ENCODE assay signal across 23 cellular contexts in the genomic region with DNA sequence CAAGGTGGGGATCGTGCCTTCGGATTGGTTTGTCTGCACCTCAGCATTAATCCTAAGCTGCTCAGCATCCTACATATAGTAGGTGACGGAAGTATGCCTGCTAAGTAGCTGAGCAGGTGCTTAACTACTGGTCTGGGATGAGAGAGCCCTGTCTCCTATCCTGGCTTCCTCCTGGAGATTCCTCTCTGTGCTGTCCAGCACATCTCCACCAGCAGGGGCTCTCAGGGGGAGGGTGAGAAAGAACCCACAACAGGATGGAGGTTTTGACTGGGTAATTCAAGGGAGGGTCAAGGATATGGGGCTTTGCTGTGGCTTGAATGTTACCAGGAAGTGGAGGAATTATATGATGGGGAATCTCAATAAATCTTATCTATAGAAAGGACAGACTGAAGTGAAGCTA. TPM values are rescaled to one million over a fixed set of nuclear protein-coding genes. Genes with fewer than 3 reads are reported as not detected.
DNase-seq lines count a peak whose midpoint lies in the region; ATAC-seq and TF ChIP-seq lines count a peak whose summit lies in the region.
"Had no signal": no experiment of that assay in that cellular context is flagged by ENCODE, and none has a peak within 500 bp of the region (broad histone marks: within the 10 kb centered on the region; RNA-seq: fewer than 3 reads in every experiment).

No MANE protein-coding gene starts in this region.

- H3K27ac Mint-ChIP-seq in naive thymus-derived CD8-positive, alpha-beta T cell: no peak overlapping the region
- H3K27ac Mint-ChIP-seq: activated CD8-positive, alpha-beta memory T cell treated with anti-CD3 and anti-CD28 coated beads, Interleukin-2, amount 10 ng/mL, durations not matched to agents 7 days and 5 days; activated T-cell treated with anti-CD3 and anti-CD28 coated beads, Interleukin-2, amount 50 U/mL, for 72 hours; stimulated activated effector memory CD8-positive, alpha-beta T cell treated with anti-CD3 and anti-CD28 coated beads, Interleukin-12 subunit alpha, Interleukin-12 subunit beta, amount 100 ng/mL, for 72 hours; T-helper 17 cell had no signal

- TF ChIP-seq CTCF in AG04450 (IDR thresholded peaks at IDR 0.05; ENCODE audit: low read depth, low read length) (0 out of 2 replicates have a peak, but pooled peaks have one; percentile 21), WERI-Rb-1 (IDR thresholded peaks at IDR 0.05; ENCODE audit: low read depth, low read length) (0 out of 2 replicates have a peak, but pooled peaks have one; percentile 21), left ventricle myocardium inferior (IDR thresholded peaks at IDR 0.05; ENCODE audit: borderline replicate concordance) (no peak)

- H3K9me3 ChIP-seq in AG04450 (ENCODE audit: control insufficient read depth, insufficient read depth, low read length): no peaks in the 10 kb centered on the region
- peaks cover 2% of the 10 kb centered on the region for H3K9me3 ChIP-seq in WERI-Rb-1 (ENCODE audit: severe bottlenecking)
- H3K9me3 ChIP-seq in left ventricle myocardium inferior (replicated peaks): no peaks in the 10 kb centered on the region

- no peak overlapping the region for H3K4me3 ChIP-seq in AG04450 (ENCODE audit: low read depth, low read length)
- no peak overlapping the region for H3K4me3 ChIP-seq in WERI-Rb-1 (ENCODE audit: low read depth, low read length)
- no peak overlapping the region for H3K4me3 ChIP-seq in left ventricle myocardium inferior
- H3K4me3 ChIP-seq: cardiac muscle cell, SJSA1 had no signal

- H3K36me3 ChIP-seq in WERI-Rb-1 (no peaks in the 10 kb centered on the region), left ventricle myocardium inferior (no peaks in the 10 kb centered on the region)
- H3K36me3 ChIP-seq: cardiac muscle cell, SJSA1 had no signal

- H3K4me1 Mint-ChIP-seq in naive thymus-derived CD8-positive, alpha-beta T cell: no peaks in the 10 kb centered on the region
- H3K4me1 Mint-ChIP-seq: activated CD8-positive, alpha-beta memory T cell treated with anti-CD3 and anti-CD28 coated beads, Interleukin-2, amount 10 ng/mL, durations not matched to agents 7 days and 5 days; stimulated activated effector memory CD8-positive, alpha-beta T cell treated with anti-CD3 and anti-CD28 coated beads, Interleukin-12 subunit alpha, Interleukin-12 subunit beta, amount 100 ng/mL, for 72 hours; T-helper 17 cell had no signal

- H3K27me3 ChIP-seq in AG04450 (ENCODE audit: control insufficient read depth, insufficient read depth, low read length) (peaks cover 5% of the 10 kb centered on the region), WERI-Rb-1 (ENCODE audit: insufficient read depth, low read depth, severe bottlenecking) (peaks cover 17% of the 10 kb centered on the region), left ventricle myocardium inferior (ENCODE audit: low read depth) (peaks cover under 1% of the 10 kb centered on the region)
- H3K27me3 ChIP-seq: SJSA1 had no signal

- H3K27me3 Mint-ChIP-seq in naive thymus-derived CD8-positive, alpha-beta T cell: peaks cover 2 to 7% (median 4%) of the 10 kb centered on the region in 5 donors
- H3K27me3 Mint-ChIP-seq: T-helper 17 cell had no signal

- H3K4me3 Mint-ChIP-seq in naive thymus-derived CD8-positive, alpha-beta T cell: no peak overlapping the region
- H3K4me3 Mint-ChIP-seq: activated CD8-positive, alpha-beta memory T cell treated with anti-CD3 and anti-CD28 coated beads, Interleukin-2, amount 10 ng/mL, durations not matched to agents 7 days and 5 days; activated T-cell treated with anti-CD3 and anti-CD28 coated beads, Interleukin-2, amount 50 U/mL, for 72 hours; stimulated activated effector memory CD8-positive, alpha-beta T cell treated with anti-CD3 and anti-CD28 coated beads, Interleukin-12 subunit alpha, Interleukin-12 subunit beta, amount 100 ng/mL, for 72 hours; T-helper 17 cell had no signal

- ATAC-seq in naive thymus-derived CD8-positive, alpha-beta T cell: no peak
- ATAC-seq in GM19452 (IDR thresholded peaks at IDR 0.05; ENCODE audit: unreplicated experiment): no peak
- ATAC-seq: activated CD8-positive, alpha-beta memory T cell treated with anti-CD3 and anti-CD28 coated beads, Interleukin-2, amount 10 ng/mL, durations not matched to agents 7 days and 5 days; activated T-cell treated with anti-CD3 and anti-CD28 coated beads, Interleukin-2, amount 50 U/mL, for 72 hours; stimulated activated effector memory CD8-positive, alpha-beta T cell treated with anti-CD3 and anti-CD28 coated beads, Interleukin-12 subunit alpha, Interleukin-12 subunit beta, amount 100 ng/mL, for 72 hours; T-helper 17 cell had no signal

- H3K27ac ChIP-seq in AG04450 (ENCODE audit: low read depth, low read length): no peak overlapping the region
- no peak overlapping the region for H3K27ac ChIP-seq in WERI-Rb-1
- H3K27ac ChIP-seq in left ventricle myocardium inferior (replicated peaks): no peak overlapping the region
- H3K27ac ChIP-seq: C4-2B, cardiac muscle cell, SJSA1 had no signal

- no peaks in the 10 kb centered on the region for H3K36me3 Mint-ChIP-seq in naive thymus-derived CD8-positive, alpha-beta T cell
- H3K36me3 Mint-ChIP-seq: activated CD8-positive, alpha-beta memory T cell treated with anti-CD3 and anti-CD28 coated beads, Interleukin-2, amount 10 ng/mL, durations not matched to agents 7 days and 5 days; stimulated activated effector memory CD8-positive, alpha-beta T cell treated with anti-CD3 and anti-CD28 coated beads, Interleukin-12 subunit alpha, Interleukin-12 subunit beta, amount 100 ng/mL, for 72 hours had no signal

- H3K9me3 Mint-ChIP-seq in naive thymus-derived CD8-positive, alpha-beta T cell: peaks cover 0 to 6% (median 0%) of the 10 kb centered on the region in 9 donors
- H3K9me3 Mint-ChIP-seq: stimulated activated effector memory CD8-positive, alpha-beta T cell treated with anti-CD3 and anti-CD28 coated beads, Interleukin-12 subunit alpha, Interleukin-12 subunit beta, amount 100 ng/mL, for 72 hours had no signal

- DNase-seq in AG04450 (ENCODE audit: low read depth, low spot score) (no peak), HT1080 (ENCODE audit: low read depth) (peak; percentile 65), WERI-Rb-1 (peak; percentile 66), glomerular visceral epithelial cell (ENCODE audit: extremely low spot score) (peak; percentile 15), left ventricle myocardium inferior (no peak), islet precursor cell (no peak)
- no peak for DNase-seq in naive thymus-derived CD8-positive, alpha-beta T cell
- DNase-seq: activated CD4-positive, alpha-beta T cell treated with anti-CD3 and anti-CD28 coated beads, Interleukin-2, amount 50 U/mL, for 1 hour; activated CD8-positive, alpha-beta memory T cell treated with anti-CD3 and anti-CD28 coated beads, Interleukin-2, amount 10 ng/mL, durations not matched to agents 7 days and 5 days; activated naive CD4-positive, alpha-beta T cell treated with Interleukin-2 at 50 U/mL for 16 hours; activated T-cell treated with anti-CD3 and anti-CD28 coated beads, Interleukin-2, amount 50 U/mL, for 72 hours; amniotic stem cell; cortex of kidney; NCI-H187; NCI-H526 treated with DMSO at 0.1 percent for 48 hours; occipital lobe; stimulated activated CD4-positive, alpha-beta T cell treated with anti-CD3 and anti-CD28 coated beads, Interleukin-2, amount 100 ng/mL, for 48 hours; T-helper 17 cell had no signal

- CTCF ChIA-PET in AG04450 (lab: Charles Lee): no interaction called here

- POLR2A ChIA-PET in AG04450 (lab: Yijun Ruan, JAX): no interaction called here
- POLR2A ChIA-PET in naive thymus-derived CD8-positive, alpha-beta T cell (lab: Charles Lee): no interaction called here

- H3K4me1 ChIP-seq in left ventricle myocardium inferior: no peaks in the 10 kb centered on the region
- H3K4me1 ChIP-seq: SJSA1 had no signal

- intact Hi-C loops in left ventricle myocardium inferior (cut with micrococcal nuclease): no loop called here

RNA-seq across cellular contexts. Expression of a gene that starts 45.4 kb away (rescaled TPM):
- 0.09 and 0.12 TPM in 2 replicates for polyA plus RNA-seq in AG04450 (2011; rRNA removed)
- 0.09 and 0.22 TPM in 2 replicates for polyA minus RNA-seq in AG04450 (2011; rRNA and poly(A)+ RNA removed)
- 4.7 and 5.4 TPM in 2 replicates for total RNA-seq in HT1080 (2014; rRNA removed; shearing (Covaris generic))
- polyA plus RNA-seq in HT1080 (2015; cell fraction: cytosol; rRNA removed): 4.2 and 4.6 TPM in 2 replicates
- 6.3 and 6.4 TPM in 2 replicates for polyA plus RNA-seq in HT1080 (2015; cell fraction: nucleus; rRNA removed)
- total RNA-seq in naive thymus-derived CD8-positive, alpha-beta T cell: 1 to 10 TPM; 8.0 to 9.4 TPM
- 1 to 10 TPM in 2 of 3 donors, under 1 TPM in 1; 0.46 to 1.4 (median 1.0) TPM for polyA plus RNA-seq in naive thymus-derived CD8-positive, alpha-beta T cell
- total RNA-seq in left ventricle myocardium inferior: 0.47 TPM

Comparison
In these comparisons a context has a peak if more than half of its experiments do, and no peak if none do; other contexts are left out.
1. DNase-seq: peak in HT1080 (single experiment), WERI-Rb-1 (single experiment) and glomerular visceral epithelial cell (single experiment); none in AG04450 (single experiment), naive thymus-derived CD8-positive, alpha-beta T cell (0 of 10), left ventricle myocardium inferior (single experiment) and islet precursor cell (single experiment).